In genomic region chr2:232562515-232563151, GRCh38 we compare ENCODE assay signal across 1 cellular context.
TF ChIP-seq lines count a peak whose summit lies in the region.

No MANE protein-coding gene starts in this region.

TF ChIP-seq in HepG2, 621 proteins besides CTCF, POLR2A, EP300 and RAD21:
- TF ChIP-seq MAFK (conservative IDR thresholded peaks at IDR 0.05 in 1 of 2, IDR thresholded peaks at IDR 0.05 in 1 of 2; ENCODE audit: low read length in 2 of 2) (peak in 1 of 2 experiments; percentile 36; a peak in 2 of 4 replicates), RXRA (CRISPR knock-in tag; IDR thresholded peaks at IDR 0.05) (no peak)
